ENCODE assay signal across 9 cellular contexts in genomic region chr16:24834459-24835335, GRCh38.
DNase-seq lines count a peak whose midpoint lies in the region; TF ChIP-seq lines count a peak whose summit lies in the region.
"Had no signal": no experiment of that assay in that cellular context is flagged by ENCODE, and none has a peak within 500 bp of the region (broad histone marks: within the 10 kb centered on the region; RNA-seq: fewer than 3 reads in every experiment).

No MANE protein-coding gene starts in this region.

- in situ Hi-C loops in brain microvascular endothelial cell (cut with HindIII; ENCODE audit: low pct_ligation_motif_present, low sequenced_read_pairs) = no loop called here

- H3K27me3 ChIP-seq in brain microvascular endothelial cell (replicated peaks) = no peaks in the 10 kb centered on the region

- TF ChIP-seq CTCF in NB4 (IDR thresholded peaks at IDR 0.05; ENCODE audit: low read depth, low read length) = peak; percentile 65
- TF ChIP-seq CTCF in brain microvascular endothelial cell (IDR thresholded peaks at IDR 0.05; ENCODE audit: low read depth, low read length, missing control alignments) = peak; percentile 83

- no peak for TF ChIP-seq POLR2A in NB4 (IDR thresholded peaks at IDR 0.05; ENCODE audit: extremely low read depth, insufficient read length)

- H3K27ac ChIP-seq in brain microvascular endothelial cell = no peak overlapping the region
- H3K27ac ChIP-seq: skin epidermis had no signal

- no peaks in the 10 kb centered on the region for H3K36me3 ChIP-seq in brain microvascular endothelial cell (replicated peaks)

- DNase-seq in NCI-H510A treated with DMSO at 0.1 percent for 48 hours (lab: John Stamatoyannopoulos, UW) (peak; percentile 18), NCI-H510A (lab: John Stamatoyannopoulos, UW) (no peak), NB4 (ENCODE audit: low read depth) (peak; percentile 56), brain microvascular endothelial cell (peak; percentile 34), medulla oblongata (ENCODE audit: extremely low spot score) (peak; percentile 76), germinal center (ENCODE audit: low spot score) (no peak), T-helper 9 cell (no peak)
- DNase-seq in stimulated activated CD4-positive, alpha-beta T cell treated with anti-CD3 and anti-CD28 coated beads, Interleukin-2, amount 100 ng/mL, for 24 hours = no peak

- no peak overlapping the region for H3K4me3 ChIP-seq in NB4 (ENCODE audit: low read depth, low read length)
- H3K4me3 ChIP-seq in brain microvascular endothelial cell (ENCODE audit: low read depth, low read length) = no peak overlapping the region
- H3K4me3 ChIP-seq: skin epidermis had no signal

Comparison
In these comparisons a context has a peak if more than half of its experiments do, and no peak if none do; other contexts are left out.
1. DNase-seq: peak in NCI-H510A treated with DMSO at 0.1 percent for 48 hours (single experiment), NB4 (single experiment), brain microvascular endothelial cell (single experiment) and medulla oblongata (single experiment); none in NCI-H510A (single experiment), germinal center (single experiment), stimulated activated CD4-positive, alpha-beta T cell treated with anti-CD3 and anti-CD28 coated beads, Interleukin-2, amount 100 ng/mL, for 24 hours (0 of 2) and T-helper 9 cell (single experiment).